In the genomic region with DNA sequence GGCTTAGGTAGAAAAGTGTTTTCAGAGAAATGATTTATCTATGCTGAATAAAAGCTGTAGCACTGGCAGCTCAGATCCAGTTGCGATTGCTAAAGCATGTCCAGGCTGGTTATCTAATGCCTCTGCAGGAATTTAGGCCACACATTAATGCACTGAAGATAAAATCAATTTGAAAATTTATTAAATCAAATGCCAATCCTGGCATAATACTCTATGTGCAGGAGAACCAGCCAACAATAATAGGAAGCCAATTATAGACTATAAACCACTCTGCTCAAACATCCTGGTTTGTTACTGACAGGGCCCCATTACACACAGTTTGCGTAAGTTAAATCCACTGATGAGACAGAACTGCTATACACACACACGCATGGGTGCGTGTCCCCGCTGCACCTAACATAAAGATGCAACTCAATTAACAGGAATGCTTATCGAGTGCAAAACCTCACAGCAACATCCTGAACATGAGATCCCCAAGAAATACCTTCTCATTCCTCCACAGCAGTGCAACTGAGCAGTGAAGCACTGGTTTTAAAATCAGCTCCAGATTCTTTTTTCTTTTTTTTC, we compare ENCODE assay signal across 1 cellular context.
TF ChIP-seq lines count a peak whose summit lies in the region.

No MANE protein-coding gene starts in this region.

TF ChIP-seq in SK-N-SH, 30 proteins besides CTCF, POLR2A, EP300 and RAD21 (continued from another document):
- TF ChIP-seq, protein P1, sequence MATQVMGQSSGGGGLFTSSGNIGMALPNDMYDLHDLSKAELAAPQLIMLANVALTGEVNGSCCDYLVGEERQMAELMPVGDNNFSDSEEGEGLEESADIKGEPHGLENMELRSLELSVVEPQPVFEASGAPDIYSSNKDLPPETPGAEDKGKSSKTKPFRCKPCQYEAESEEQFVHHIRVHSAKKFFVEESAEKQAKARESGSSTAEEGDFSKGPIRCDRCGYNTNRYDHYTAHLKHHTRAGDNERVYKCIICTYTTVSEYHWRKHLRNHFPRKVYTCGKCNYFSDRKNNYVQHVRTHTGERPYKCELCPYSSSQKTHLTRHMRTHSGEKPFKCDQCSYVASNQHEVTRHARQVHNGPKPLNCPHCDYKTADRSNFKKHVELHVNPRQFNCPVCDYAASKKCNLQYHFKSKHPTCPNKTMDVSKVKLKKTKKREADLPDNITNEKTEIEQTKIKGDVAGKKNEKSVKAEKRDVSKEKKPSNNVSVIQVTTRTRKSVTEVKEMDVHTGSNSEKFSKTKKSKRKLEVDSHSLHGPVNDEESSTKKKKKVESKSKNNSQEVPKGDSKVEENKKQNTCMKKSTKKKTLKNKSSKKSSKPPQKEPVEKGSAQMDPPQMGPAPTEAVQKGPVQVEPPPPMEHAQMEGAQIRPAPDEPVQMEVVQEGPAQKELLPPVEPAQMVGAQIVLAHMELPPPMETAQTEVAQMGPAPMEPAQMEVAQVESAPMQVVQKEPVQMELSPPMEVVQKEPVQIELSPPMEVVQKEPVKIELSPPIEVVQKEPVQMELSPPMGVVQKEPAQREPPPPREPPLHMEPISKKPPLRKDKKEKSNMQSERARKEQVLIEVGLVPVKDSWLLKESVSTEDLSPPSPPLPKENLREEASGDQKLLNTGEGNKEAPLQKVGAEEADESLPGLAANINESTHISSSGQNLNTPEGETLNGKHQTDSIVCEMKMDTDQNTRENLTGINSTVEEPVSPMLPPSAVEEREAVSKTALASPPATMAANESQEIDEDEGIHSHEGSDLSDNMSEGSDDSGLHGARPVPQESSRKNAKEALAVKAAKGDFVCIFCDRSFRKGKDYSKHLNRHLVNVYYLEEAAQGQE (IDR thresholded peaks at IDR 0.05; ENCODE audit: low read depth, low read length) = no peak
- TF ChIP-seq EZH2phosphoT487 (IDR thresholded peaks at IDR 0.05; ENCODE audit: borderline replicate concordance, low read depth) = no peak
- TF ChIP-seq, protein P2, sequence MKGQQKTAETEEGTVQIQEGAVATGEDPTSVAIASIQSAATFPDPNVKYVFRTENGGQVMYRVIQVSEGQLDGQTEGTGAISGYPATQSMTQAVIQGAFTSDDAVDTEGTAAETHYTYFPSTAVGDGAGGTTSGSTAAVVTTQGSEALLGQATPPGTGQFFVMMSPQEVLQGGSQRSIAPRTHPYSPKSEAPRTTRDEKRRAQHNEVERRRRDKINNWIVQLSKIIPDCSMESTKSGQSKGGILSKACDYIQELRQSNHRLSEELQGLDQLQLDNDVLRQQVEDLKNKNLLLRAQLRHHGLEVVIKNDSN (IDR thresholded peaks at IDR 0.05; ENCODE audit: borderline replicate concordance, low read depth) = no peak
- TF ChIP-seq FOXJ3 (CRISPR knock-in tag; IDR thresholded peaks at IDR 0.05) = no peak
- TF ChIP-seq FOSL2 (IDR thresholded peaks at IDR 0.05; ENCODE audit: borderline replicate concordance, low read depth) = 0 out of 2 replicates have a peak, but pooled peaks have one; percentile 10
- TF ChIP-seq MEF2A (IDR thresholded peaks at IDR 0.05; ENCODE audit: borderline replicate concordance, low read depth) = 0 out of 2 replicates have a peak, but pooled peaks have one; percentile 31
- peak; percentile 100 for TF ChIP-seq RCOR1 (IDR thresholded peaks at IDR 0.05; ENCODE audit: low read length)
- peak; percentile 70 for TF ChIP-seq SIN3A (IDR thresholded peaks at IDR 0.05; ENCODE audit: borderline replicate concordance, low read depth, low read length)
- TF ChIP-seq, protein P3, sequence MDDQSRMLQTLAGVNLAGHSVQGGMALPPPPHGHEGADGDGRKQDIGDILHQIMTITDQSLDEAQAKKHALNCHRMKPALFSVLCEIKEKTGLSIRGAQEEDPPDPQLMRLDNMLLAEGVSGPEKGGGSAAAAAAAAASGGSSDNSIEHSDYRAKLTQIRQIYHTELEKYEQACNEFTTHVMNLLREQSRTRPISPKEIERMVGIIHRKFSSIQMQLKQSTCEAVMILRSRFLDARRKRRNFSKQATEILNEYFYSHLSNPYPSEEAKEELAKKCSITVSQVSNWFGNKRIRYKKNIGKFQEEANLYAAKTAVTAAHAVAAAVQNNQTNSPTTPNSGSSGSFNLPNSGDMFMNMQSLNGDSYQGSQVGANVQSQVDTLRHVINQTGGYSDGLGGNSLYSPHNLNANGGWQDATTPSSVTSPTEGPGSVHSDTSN (IDR thresholded peaks at IDR 0.05) = peak; percentile 78
- no peak for TF ChIP-seq NRF1 (IDR thresholded peaks at IDR 0.05; ENCODE audit: low read depth, low read length)
- TF ChIP-seq GABPA (IDR thresholded peaks at IDR 0.05; ENCODE audit: low read depth) = no peak
- peak; percentile 78 for TF ChIP-seq TCF12 (IDR thresholded peaks at IDR 0.05)
- no peak for TF ChIP-seq YY1 (IDR thresholded peaks at IDR 0.05; ENCODE audit: low read depth)
- peak; percentile 90 for TF ChIP-seq NFIC (IDR thresholded peaks at IDR 0.05; ENCODE audit: borderline replicate concordance)
- peak; percentile 76; the same call in 1 of the 2 replicates for TF ChIP-seq POLR2AphosphoS5 (IDR thresholded peaks at IDR 0.05; ENCODE audit: low read depth, low read length)
- TF ChIP-seq FOXM1 (IDR thresholded peaks at IDR 0.05; ENCODE audit: low read depth) = no peak
- TF ChIP-seq RFX5 (IDR thresholded peaks at IDR 0.05; ENCODE audit: low read length) = no peak
- peak; percentile 47; the same call in 1 of the 2 replicates for TF ChIP-seq JUND (IDR thresholded peaks at IDR 0.05)
- no peak for TF ChIP-seq TAF1 (IDR thresholded peaks at IDR 0.05; ENCODE audit: borderline replicate concordance, low read depth, low read length)
- TF ChIP-seq, protein P4, sequence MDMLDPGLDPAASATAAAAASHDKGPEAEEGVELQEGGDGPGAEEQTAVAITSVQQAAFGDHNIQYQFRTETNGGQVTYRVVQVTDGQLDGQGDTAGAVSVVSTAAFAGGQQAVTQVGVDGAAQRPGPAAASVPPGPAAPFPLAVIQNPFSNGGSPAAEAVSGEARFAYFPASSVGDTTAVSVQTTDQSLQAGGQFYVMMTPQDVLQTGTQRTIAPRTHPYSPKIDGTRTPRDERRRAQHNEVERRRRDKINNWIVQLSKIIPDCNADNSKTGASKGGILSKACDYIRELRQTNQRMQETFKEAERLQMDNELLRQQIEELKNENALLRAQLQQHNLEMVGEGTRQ (IDR thresholded peaks at IDR 0.05; ENCODE audit: borderline replicate concordance, low read depth, low read length) = no peak
- TF ChIP-seq, protein P5, sequence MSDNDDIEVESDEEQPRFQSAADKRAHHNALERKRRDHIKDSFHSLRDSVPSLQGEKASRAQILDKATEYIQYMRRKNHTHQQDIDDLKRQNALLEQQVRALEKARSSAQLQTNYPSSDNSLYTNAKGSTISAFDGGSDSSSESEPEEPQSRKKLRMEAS (IDR thresholded peaks at IDR 0.05; ENCODE audit: low read depth) = no peak
